16 cellular contexts compared by ENCODE assay signal in genomic region chr9:130027533-130028370, GRCh38. TPM values are rescaled to one million over a fixed set of nuclear protein-coding genes. Genes with fewer than 3 reads are reported as not detected.
DNase-seq lines count a peak whose midpoint lies in the region; ATAC-seq, FAIRE-seq and TF ChIP-seq lines count a peak whose summit lies in the region.
"Had no signal": no experiment of that assay in that cellular context is flagged by ENCODE, and none has a peak within 500 bp of the region (broad histone marks: within the 10 kb centered on the region; RNA-seq: fewer than 3 reads in every experiment).

No MANE protein-coding gene starts in this region.

- no peak for TF ChIP-seq POLR2A in K562 (conservative IDR thresholded peaks at IDR 0.05)

- H3K9me3 ChIP-seq in CD8-positive, alpha-beta T cell (ENCODE audit: low read length): no peaks in the 10 kb centered on the region
- H3K9me3 ChIP-seq in GM23248 (ENCODE audit: low read depth) (no peaks in the 10 kb centered on the region), K562 (replicated peaks; ENCODE audit: control insufficient read depth, insufficient read depth, low read depth, low read length) (no peaks in the 10 kb centered on the region)
- H3K9me3 ChIP-seq: ovary had no signal

- WGBS in GM23248 (ENCODE audit: low coverage in 1 of 2, low lambda C conversion rate in 2 of 2, missing lambda C conversion rate in 2 of 2), 2 experiments: 71 to 75% methylated on average over 9 of the region's 9 CpGs
- 37% methylated on average over 9 of the region's 9 CpGs for WGBS in K562 (ENCODE audit: insufficient coverage, low coverage, missing lambda C conversion rate)

- FAIRE-seq in K562 (lab: Jason Lieb, UNC): peak; percentile 69
- FAIRE-seq: endometrium, RCC 7860 had no signal

- no peak overlapping the region for H3K27ac ChIP-seq in CD8-positive, alpha-beta T cell (ENCODE audit: low read depth, low read length)
- H3K27ac ChIP-seq in GM23248 (no peak overlapping the region), K562 (ENCODE audit: extremely low read depth, low read depth, low read length) (no peak overlapping the region)
- H3K27ac ChIP-seq: ovary had no signal

- H3K4me2 ChIP-seq in GM23248 (ENCODE audit: unreplicated experiment) (no peak overlapping the region), K562 (ENCODE audit: insufficient read depth, low read length) (no peak overlapping the region)

- no peak for TF ChIP-seq EP300 in K562 (IDR thresholded peaks at IDR 0.05; ENCODE audit: low read length)

- H3K9ac ChIP-seq in GM23248 (no peak overlapping the region), K562 (ENCODE audit: insufficient read depth in 1 of 2, low read depth in 2 of 2, low read length in 2 of 2) (no peak overlapping the region)

- no peak for ATAC-seq in CD8-positive, alpha-beta T cell
- no peak for ATAC-seq in K562

- peaks cover 3% of the 10 kb centered on the region for H3K9me3 Mint-ChIP-seq in CD8-positive, alpha-beta T cell
- H3K9me3 Mint-ChIP-seq in neural crest cell: no peaks in the 10 kb centered on the region

- intact Hi-C loops in CD8-positive, alpha-beta T cell (cut with DNase I, micrococcal nuclease): loop anchor here (2.0 kb wide), 2 partner anchors 13 to 15 kb away; no protein-coding TSS in a partner anchor
- intact Hi-C loops in K562 (cut with micrococcal nuclease): no loop called here

- no peaks in the 10 kb centered on the region for H3F3A ChIP-seq in GM23248 (ENCODE audit: insufficient read depth)

- in situ Hi-C loops in GM23248 (cut with MboI) (no loop called here), K562 (cut with MboI) (no loop called here)

- BruUV-seq in K562 (replicated peaks; lab: Mats Ljungman, UMichigan): no TSS peak

- POLR2A ChIA-PET in CD8-positive, alpha-beta T cell (lab: Charles Lee): interaction anchor here (0.9 to 1.7 kb wide), 4 partner anchors 8 to 160 kb away, joined by 3 to 4 read pairs (median 4); no protein-coding TSS in a partner anchor
- POLR2A ChIA-PET in K562 (lab: Yijun Ruan, JAX): interaction anchor here (0.6 to 1.1 kb wide), 2 partner anchors 12 to 342 kb away, joined by 3 read pairs; no protein-coding TSS in a partner anchor

- H3K4me3 Mint-ChIP-seq in CD8-positive, alpha-beta T cell: peak overlapping the region; percentile 29
- no peak overlapping the region for H3K4me3 Mint-ChIP-seq in neural crest cell
- H3K4me3 Mint-ChIP-seq: brain had no signal

- H2AFZ ChIP-seq in GM23248 (no peak overlapping the region), K562 (ENCODE audit: low read depth, low read length) (no peak overlapping the region)

- CTCF ChIA-PET in CD8-positive, alpha-beta T cell (lab: Charles Lee): interaction anchor here (1.6 kb wide), 1 partner anchor 90 kb away, joined by 4 read pairs; no protein-coding TSS in a partner anchor
- CTCF ChIA-PET in K562 (lab: Yijun Ruan, JAX; ENCODE audit: low intra/inter-chr PET ratio): no interaction called here

- TF ChIP-seq CTCF in CD8-positive, alpha-beta T cell (IDR thresholded peaks at IDR 0.05): no peak
- TF ChIP-seq CTCF in K562 (IDR thresholded peaks at IDR 0.05 in 2 of 3, conservative IDR thresholded peaks at IDR 0.05 in 1 of 3; ENCODE audit: insufficient read depth in 2 of 3, low read depth in 1 of 3, low read length in 3 of 3) (no peak), neural crest cell (conservative IDR thresholded peaks at IDR 0.05) (no peak)

- no peaks in the 10 kb centered on the region for H3K27me3 Mint-ChIP-seq in CD8-positive, alpha-beta T cell (ENCODE audit: low read depth)
- no peaks in the 10 kb centered on the region for H3K27me3 Mint-ChIP-seq in neural crest cell (ENCODE audit: low read depth)
- H3K27me3 Mint-ChIP-seq: brain had no signal

- H3K36me3 Mint-ChIP-seq in CD8-positive, alpha-beta T cell: peaks cover 38% of the 10 kb centered on the region
- H3K36me3 Mint-ChIP-seq in neural crest cell (ENCODE audit: low read depth): no peaks in the 10 kb centered on the region

- no peaks in the 10 kb centered on the region for H3K27me3 ChIP-seq in CD8-positive, alpha-beta T cell (ENCODE audit: insufficient read depth, low read length)
- H3K27me3 ChIP-seq in GM23248 (replicated peaks; ENCODE audit: insufficient read depth) (no peaks in the 10 kb centered on the region), K562 (ENCODE audit: control insufficient read depth in 2 of 2, insufficient read depth in 2 of 2, low read length in 2 of 2) (no peaks in the 10 kb centered on the region)
- H3K27me3 ChIP-seq: ovary had no signal

- no peak for TF ChIP-seq RAD21 in K562 (CRISPR knock-in tag; conservative IDR thresholded peaks at IDR 0.05 in 1 of 2, IDR thresholded peaks at IDR 0.05 in 1 of 2)

- no peaks in the 10 kb centered on the region for H3K9me2 ChIP-seq in GM23248 (ENCODE audit: insufficient read depth)

- H3K4me3 ChIP-seq in CD8-positive, alpha-beta T cell (ENCODE audit: low read depth, low read length): no peak overlapping the region
- H3K4me3 ChIP-seq in GM23248: no peak overlapping the region
- H3K4me3 ChIP-seq in K562: no peak overlapping the region
- H3K4me3 ChIP-seq: ovary had no signal

- H3K4me1 Mint-ChIP-seq in CD8-positive, alpha-beta T cell (ENCODE audit: low read depth): peaks cover 93% of the 10 kb centered on the region
- H3K4me1 Mint-ChIP-seq in neural crest cell: peaks cover 13% of the 10 kb centered on the region

- peaks cover 89% of the 10 kb centered on the region for H3K4me1 ChIP-seq in CD8-positive, alpha-beta T cell (ENCODE audit: insufficient read depth, low read length)
- H3K4me1 ChIP-seq in GM23248 (ENCODE audit: insufficient read depth): peaks cover 14% of the 10 kb centered on the region
- no peaks in the 10 kb centered on the region for H3K4me1 ChIP-seq in K562 (replicated peaks in 1 of 2; ENCODE audit: control insufficient read depth in 2 of 2, insufficient read depth in 2 of 2, low read length in 2 of 2)

- H3K36me3 ChIP-seq in CD8-positive, alpha-beta T cell (ENCODE audit: insufficient read depth, low read length): no peaks in the 10 kb centered on the region
- H3K36me3 ChIP-seq in GM23248 (ENCODE audit: low read depth) (no peaks in the 10 kb centered on the region), K562 (ENCODE audit: control insufficient read depth, insufficient read depth, low read length) (no peaks in the 10 kb centered on the region)
- H3K36me3 ChIP-seq: ovary had no signal

- peaks cover 98% of the 10 kb centered on the region for H3K79me2 ChIP-seq in GM23248 (ENCODE audit: insufficient read depth)
- H3K79me2 ChIP-seq in K562 (ENCODE audit: control insufficient read depth, insufficient read depth, low read length): no peaks in the 10 kb centered on the region

- 0 out of 2 replicates have a peak, but pooled peaks cover 3% of the 10 kb centered on the region for H4K20me1 ChIP-seq in GM23248 (ENCODE audit: insufficient read depth)
- no peaks in the 10 kb centered on the region for H4K20me1 ChIP-seq in K562 (replicated peaks; ENCODE audit: control insufficient read depth, insufficient read depth, low read length)

- no peaks in the 10 kb centered on the region for H3K9me1 ChIP-seq in K562 (ENCODE audit: control insufficient read depth, insufficient read depth, low read length)

- DNase-seq in CD8-positive, alpha-beta T cell: no peak
- DNase-seq in GM23248 (peak; percentile 33), K562 (ENCODE audit: extremely low read depth in 1 of 4, low spot score in 3 of 4) (no peak), neural crest cell (ENCODE audit: low read depth, low spot score) (no peak), NCI-H1694 (lab: John Stamatoyannopoulos, UW) (no peak), NCI-H2227 (lab: John Stamatoyannopoulos, UW; ENCODE audit: unreplicated experiment) (no peak), HCEC 1CT (no peak), AML-193 (lab: John Stamatoyannopoulos, UW) (no peak)
- DNase-seq: MM.1S; NCI-H446 treated with DMSO at 0.1 percent for 48 hours; ovary; stimulated activated CD4-positive, alpha-beta T cell treated with anti-CD3 and anti-CD28 coated beads, Interleukin-1b, Interleukin-23, amount 100 ng/mL, for 48 hours; T-helper 9 cell had no signal

- H3K27ac Mint-ChIP-seq in CD8-positive, alpha-beta T cell: peak overlapping the region; percentile 96
- H3K27ac Mint-ChIP-seq in neural crest cell (ENCODE audit: unreplicated experiment): peak overlapping the region; percentile 27
- H3K27ac Mint-ChIP-seq: brain had no signal

RNA-seq across cellular contexts. Expression of gene FNBP1, which starts 15.2 kb away (rescaled TPM):
- total RNA-seq in CD8-positive, alpha-beta T cell: 100 to 1,000 TPM; 169 to 194 TPM
- total RNA-seq in GM23248 (2014; rRNA removed; shearing (Covaris generic)): 18.8 and 22.6 TPM in 2 replicates
- polyA plus RNA-seq in GM23248 (2016; fragmentation: Nextera tagmentation; extraction: Ambion mirVana) (17.8 TPM in 2 replicates), K562 (2011; rRNA removed) (7.2 and 7.6 TPM in 2 replicates), K562 (2014; fragmentation: Illumina TruSeq; extraction: Trizol) (6.1 TPM in 2 replicates), K562 (2014; fragmentation: Nextera tagmentation; extraction: Ambion mirVana) (1 to 10 TPM; 1.8 to 2.2 TPM), K562 (2014; rRNA removed) (5.4 and 8.0 TPM in 2 replicates)
- total RNA-seq in K562 (2011; cell fraction: chromatin; rRNA removed; ENCODE audit: low replicate concordance): 24.0 and 44.9 TPM in 2 replicates
- total RNA-seq in K562 (2011; cell fraction: nucleolus; rRNA removed): 8.5 and 10.9 TPM in 2 replicates
- 10.9 and 12.6 TPM in 2 replicates for total RNA-seq in K562 (2011; cell fraction: nucleoplasm; rRNA removed)
- total RNA-seq in K562 (2014; rRNA removed) (8.2 and 8.4 TPM in 2 replicates), K562 (2014; rRNA removed; fragmentation: Illumina TruSeq; extraction: Trizol) (6.9 and 13.2 TPM in 2 replicates), K562 (2015; rRNA removed; fragmentation: Illumina TruSeq; extraction: Trizol) (13.5 and 14.9 TPM in 2 replicates), K562 (2021) (8.5 and 10.7 TPM in 2 replicates), neural crest cell (47.3 and 48.4 TPM in 2 replicates)
- 2.2 and 4.2 TPM in 2 replicates for polyA plus RNA-seq in K562 (2011; cell fraction: cytosol; rRNA removed)
- 5.8 and 7.6 TPM in 2 replicates for polyA plus RNA-seq in K562 (2011; cell fraction: nucleus; rRNA removed)
- polyA plus RNA-seq in K562 (2012): 8.7 and 10.5 TPM in 2 replicates
- 33.5 and 42.5 TPM in 2 replicates for polyA minus RNA-seq in K562 (2011; rRNA and poly(A)+ RNA removed)
- polyA minus RNA-seq in K562 (2011; cell fraction: cytosol; rRNA and poly(A)+ RNA removed): 7.9 and 8.7 TPM in 2 replicates
- polyA minus RNA-seq in K562 (2011; cell fraction: nucleus; rRNA and poly(A)+ RNA removed): 3.4 and 8.0 TPM in 2 replicates

RNA-seq across cellular contexts. Expression of gene GPR107, which starts 26.0 kb away (rescaled TPM):
- 10 to 100 TPM; 23.7 to 25.2 TPM for total RNA-seq in CD8-positive, alpha-beta T cell
- total RNA-seq in GM23248 (2014; rRNA removed; shearing (Covaris generic)): 18.9 and 22.9 TPM in 2 replicates
- polyA plus RNA-seq in GM23248 (2016; fragmentation: Nextera tagmentation; extraction: Ambion mirVana) (8.0 and 8.5 TPM in 2 replicates), K562 (2011; rRNA removed) (28.2 and 34.6 TPM in 2 replicates), K562 (2014; fragmentation: Illumina TruSeq; extraction: Trizol) (19.5 and 27.8 TPM in 2 replicates), K562 (2014; fragmentation: Nextera tagmentation; extraction: Ambion mirVana) (1 to 10 TPM; 3.2 to 3.5 TPM), K562 (2014; rRNA removed) (13.7 and 14.4 TPM in 2 replicates)
- 92.0 and 106 TPM in 2 replicates for total RNA-seq in K562 (2011; cell fraction: chromatin; rRNA removed; ENCODE audit: low replicate concordance)
- total RNA-seq in K562 (2011; cell fraction: nucleolus; rRNA removed): 120 and 136 TPM in 2 replicates
- 83.9 and 108 TPM in 2 replicates for total RNA-seq in K562 (2011; cell fraction: nucleoplasm; rRNA removed)
- total RNA-seq in K562 (2014; rRNA removed) (9.2 and 10.0 TPM in 2 replicates), K562 (2014; rRNA removed; fragmentation: Illumina TruSeq; extraction: Trizol) (12.4 and 14.5 TPM in 2 replicates), K562 (2015; rRNA removed; fragmentation: Illumina TruSeq; extraction: Trizol) (13.5 and 14.6 TPM in 2 replicates), K562 (2021) (20.3 and 21.8 TPM in 2 replicates), neural crest cell (42.8 and 43.8 TPM in 2 replicates)
- 9.8 and 15.6 TPM in 2 replicates for polyA plus RNA-seq in K562 (2011; cell fraction: cytosol; rRNA removed)
- polyA plus RNA-seq in K562 (2011; cell fraction: nucleus; rRNA removed): 23.2 and 28.9 TPM in 2 replicates
- polyA plus RNA-seq in K562 (2012): 17.3 and 22.6 TPM in 2 replicates
- polyA minus RNA-seq in K562 (2011; rRNA and poly(A)+ RNA removed): 29.5 and 33.6 TPM in 2 replicates
- polyA minus RNA-seq in K562 (2011; cell fraction: cytosol; rRNA and poly(A)+ RNA removed): 13.0 and 13.7 TPM in 2 replicates
- 12.8 and 25.0 TPM in 2 replicates for polyA minus RNA-seq in K562 (2011; cell fraction: nucleus; rRNA and poly(A)+ RNA removed)
